ENCODE assay signal across 9 cellular contexts in the genomic region with DNA sequence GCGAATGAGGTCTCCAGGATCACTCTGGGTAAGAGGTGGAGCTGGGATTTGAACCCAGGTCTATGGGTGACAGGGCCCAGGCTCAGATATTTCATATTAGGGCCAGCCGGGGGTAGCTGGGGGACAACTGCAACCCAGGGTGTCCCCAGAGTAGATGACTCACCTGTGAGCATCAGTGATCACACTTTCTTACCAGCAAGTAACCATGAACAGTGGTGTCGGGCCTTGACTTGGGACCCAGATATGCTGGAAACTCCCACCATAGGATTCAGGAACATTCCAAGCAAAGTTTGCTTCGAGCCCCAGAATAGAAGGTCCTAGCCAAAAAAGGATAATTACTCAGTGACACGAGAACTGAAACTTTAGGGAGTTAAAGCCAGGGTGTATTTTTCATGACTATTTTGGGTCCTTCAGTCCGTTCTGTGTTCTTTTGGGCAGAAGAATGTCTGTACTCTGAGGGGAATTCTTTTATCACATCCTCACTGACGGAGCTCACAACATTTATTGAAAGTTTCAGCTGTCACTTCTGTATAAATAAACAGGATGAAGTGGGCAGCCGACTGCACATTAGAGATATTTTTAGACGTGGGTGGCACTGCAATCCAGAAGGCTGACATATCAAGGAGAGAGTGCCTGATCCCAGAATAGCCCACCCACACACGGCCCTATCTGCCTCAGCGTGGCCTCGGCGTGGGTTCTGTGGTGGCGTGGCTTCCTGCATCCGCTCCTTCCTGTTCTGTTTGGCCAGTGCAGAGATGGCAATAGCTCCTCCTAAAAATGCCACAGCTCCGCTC. TPM values are rescaled to one million over a fixed set of nuclear protein-coding genes. Genes with fewer than 3 reads are reported as not detected.
DNase-seq lines count a peak whose midpoint lies in the region; ATAC-seq and TF ChIP-seq lines count a peak whose summit lies in the region.
"Had no signal": no experiment of that assay in that cellular context is flagged by ENCODE, and none has a peak within 500 bp of the region (broad histone marks: within the 10 kb centered on the region; RNA-seq: fewer than 3 reads in every experiment).

No MANE protein-coding gene starts in this region.

- peaks cover 15% of the 10 kb centered on the region for H3K36me3 Mint-ChIP-seq in T-helper 1 cell treated with Interleukin-12 subunit alpha and Interleukin-12 subunit beta and Interleukin-4 antibody, amounts not matched to agents 30 μg/mL and 1 μg/mL, for 36 hours (ENCODE audit: low read depth)

- H3K27me3 Mint-ChIP-seq in T-helper 1 cell treated with Interleukin-12 subunit alpha and Interleukin-12 subunit beta and Interleukin-4 antibody, amounts not matched to agents 30 μg/mL and 1 μg/mL, for 36 hours (ENCODE audit: low read depth) = no peaks in the 10 kb centered on the region

- peaks cover 29% of the 10 kb centered on the region for H3K4me1 ChIP-seq in skeletal muscle satellite cell (ENCODE audit: control insufficient read depth, insufficient read depth, low read length)

- DNase-seq in foreskin melanocyte (peak; percentile 13), GM10248 (ENCODE audit: extremely low spot score) (no peak), NCI-H1694 treated with DMSO at 0.1 percent for 48 hours (lab: John Stamatoyannopoulos, UW) (no peak), NCI-H446 (lab: John Stamatoyannopoulos, UW) (no peak)

- H3K4me3 ChIP-seq in skeletal muscle satellite cell (ENCODE audit: low read length) = peak overlapping the region; percentile 11

- H3K27me3 ChIP-seq in skeletal muscle satellite cell (ENCODE audit: control insufficient read depth, insufficient read depth, low read length) = no peaks in the 10 kb centered on the region

- no peaks in the 10 kb centered on the region for H3K9me3 ChIP-seq in skeletal muscle satellite cell (replicated peaks; ENCODE audit: low read length)

- peaks cover 35% of the 10 kb centered on the region for H3K4me1 Mint-ChIP-seq in T-helper 1 cell treated with Interleukin-12 subunit alpha and Interleukin-12 subunit beta and Interleukin-4 antibody, amounts not matched to agents 30 μg/mL and 1 μg/mL, for 36 hours (ENCODE audit: low read depth)

- peaks cover 8% of the 10 kb centered on the region for H3K9me3 Mint-ChIP-seq in T-helper 1 cell treated with Interleukin-12 subunit alpha and Interleukin-12 subunit beta and Interleukin-4 antibody, amounts not matched to agents 30 μg/mL and 1 μg/mL, for 36 hours

- H3K4me2 ChIP-seq in skeletal muscle satellite cell (ENCODE audit: low read length) = peak overlapping the region; percentile 59

- TF ChIP-seq CTCF in GM10248 (IDR thresholded peaks at IDR 0.05; ENCODE audit: control extremely low read depth, extremely low read depth, low read depth, missing control alignments) = no peak

- H3K36me3 ChIP-seq in skeletal muscle satellite cell (ENCODE audit: insufficient read depth, low read length) = no peaks in the 10 kb centered on the region

- CTCF ChIA-PET in GM10248 (lab: Yijun Ruan, JAX) = interaction anchor here (1.3 kb wide), 1 partner anchor 201 kb away, joined by 3 read pairs; no protein-coding TSS in a partner anchor

- POLR2A ChIA-PET in GM10248 (lab: Yijun Ruan, JAX) = no interaction called here

- peak overlapping the region; percentile 85 for H3K9ac ChIP-seq in skeletal muscle satellite cell (ENCODE audit: low read depth, low read length)

- peak overlapping the region; percentile 89 for H3K27ac Mint-ChIP-seq in T-helper 1 cell treated with Interleukin-12 subunit alpha and Interleukin-12 subunit beta and Interleukin-4 antibody, amounts not matched to agents 30 μg/mL and 1 μg/mL, for 36 hours

- H3K4me3 Mint-ChIP-seq in T-helper 1 cell treated with Interleukin-12 subunit alpha and Interleukin-12 subunit beta and Interleukin-4 antibody, amounts not matched to agents 30 μg/mL and 1 μg/mL, for 36 hours = no peak overlapping the region

- ATAC-seq in GM18868 (IDR thresholded peaks at IDR 0.05; ENCODE audit: unreplicated experiment) (peak; percentile 63), HG02885 (IDR thresholded peaks at IDR 0.05; ENCODE audit: poor library complexity, unreplicated experiment) (no peak)
- ATAC-seq: Panc1 had no signal

RNA-seq across cellular contexts. Expression of gene RAMP1, which starts 45.6 kb away (rescaled TPM):
- total RNA-seq in skeletal muscle satellite cell (2012; rRNA removed) = 4.8 TPM in 1 of 2 replicates, not detected in the other
